In genomic region chr11:61378713-61379313, GRCh38 we compare ENCODE assay signal across 11 cellular contexts. TPM values are rescaled to one million over a fixed set of nuclear protein-coding genes. Genes with fewer than 3 reads are reported as not detected.
DNase-seq lines count a peak whose midpoint lies in the region; ATAC-seq, FAIRE-seq and TF ChIP-seq lines count a peak whose summit lies in the region.
"Had no signal": no experiment of that assay in that cellular context is flagged by ENCODE, and none has a peak within 500 bp of the region (broad histone marks: within the 10 kb centered on the region; RNA-seq: fewer than 3 reads in every experiment).

No MANE protein-coding gene starts in this region.

- POLR2A ChIA-PET in IMR-90 (lab: Charles Lee; ENCODE audit: unreplicated experiment) (interaction anchor here (0.6 kb wide), 1 partner anchor 10 kb away, joined by 3 read pairs; no protein-coding TSS in a partner anchor), MCF 10A (lab: Yijun Ruan, JAX) (interaction anchor here (0.5 to 15.7 kb wide), 11 partner anchors 13 to 978 kb away, joined by 3 to 429 read pairs (median 3); partner anchors contain the start of genes CPSF7, CYB561A3, DDB1 and SDHAF2)

- peaks cover 11% of the 10 kb centered on the region for H3K4me1 ChIP-seq in IMR-90 (ENCODE audit: control insufficient read depth, insufficient read depth, low read length)
- peaks cover 6 to 18% of the 10 kb centered on the region in 2 donors for H3K4me1 ChIP-seq in left lung
- no peaks in the 10 kb centered on the region for H3K4me1 ChIP-seq in urinary bladder (ENCODE audit: insufficient read depth)
- no peaks in the 10 kb centered on the region for H3K4me1 ChIP-seq in kidney (ENCODE audit: control insufficient read depth in 1 of 2, insufficient read depth in 1 of 2, low read depth in 1 of 2, low read length in 2 of 2)
- H3K4me1 ChIP-seq: colonic mucosa had no signal

- ATAC-seq in IMR-90 (ENCODE audit: low read depth) (peak; percentile 94), left lung (peak; percentile 84)

- peaks cover 0 to 4% of the 10 kb centered on the region in 2 experiments; a peak in 2 of 4 replicates for H3K79me1 ChIP-seq in IMR-90 (ENCODE audit: low read depth in 1 of 2, low read length in 2 of 2)

- peak overlapping the region; percentile 71; the same call in 1 of the 3 replicates for H2BK15ac ChIP-seq in IMR-90 (ENCODE audit: low read depth, low read length)

- H3K18ac ChIP-seq in IMR-90 (ENCODE audit: low read depth, low read length): peak overlapping the region; percentile 85

- no peak overlapping the region for H3K4me3 Mint-ChIP-seq in MCF 10A (ENCODE audit: unreplicated experiment)

- H2AFZ ChIP-seq in IMR-90 (replicated peaks; ENCODE audit: low read length, poor library complexity): no peak overlapping the region

- H4K5ac ChIP-seq in IMR-90 (ENCODE audit: low read depth, low read length): peak overlapping the region; percentile 52; the same call in 1 of the 2 replicates

- H2BK120ac ChIP-seq in IMR-90 (ENCODE audit: low read depth, low read length): peak overlapping the region; percentile 77

- H2AK9ac ChIP-seq in IMR-90 (replicated peaks; ENCODE audit: low read depth, low read length, poor library complexity): no peak overlapping the region

- no peaks in the 10 kb centered on the region for H3K27me3 Mint-ChIP-seq in MCF 10A (ENCODE audit: insufficient read depth, unreplicated experiment)

- peak overlapping the region; percentile 95 for H2BK5ac ChIP-seq in IMR-90 (ENCODE audit: low read depth, low read length, poor library complexity, severe bottlenecking)

- H3K4me2 ChIP-seq in IMR-90 (ENCODE audit: low read depth, low read length): peak overlapping the region; percentile 49

- no peak for TF ChIP-seq CTCF in IMR-90 (conservative IDR thresholded peaks at IDR 0.05; ENCODE audit: low read depth, low read length)
- TF ChIP-seq CTCF in MCF 10A (IDR thresholded peaks at IDR 0.05; ENCODE audit: unreplicated experiment): no peak
- no peak for TF ChIP-seq CTCF in left lung (IDR thresholded peaks at IDR 0.05)
- TF ChIP-seq CTCF in kidney (IDR thresholded peaks at IDR 0.05; ENCODE audit: borderline replicate concordance, extremely low read depth, insufficient read depth): no peak

- peak overlapping the region; percentile 84 for H2BK20ac ChIP-seq in IMR-90 (ENCODE audit: low read depth, low read length)

- TF ChIP-seq RAD21 in IMR-90 (IDR thresholded peaks at IDR 0.05; ENCODE audit: low read length): no peak

- peak overlapping the region; percentile 56; the same call in 1 of the 2 replicates for H3K14ac ChIP-seq in IMR-90 (replicated peaks; ENCODE audit: low read depth, low read length)

- no peaks in the 10 kb centered on the region; the same call in 1 of the 2 replicates for H4K20me1 ChIP-seq in IMR-90 (ENCODE audit: insufficient read depth, low read length)

- H3K36me3 Mint-ChIP-seq in MCF 10A (ENCODE audit: insufficient read depth, unreplicated experiment): peaks cover 6% of the 10 kb centered on the region

- WGBS in IMR-90 (ENCODE audit: extremely low coverage in 2 of 2, insufficient read length in 1 of 2), 2 experiments: 80% methylated on average over 1 of the region's 5 CpGs; no CpG with 5 or more reads in 1 of the 2 experiments
- WGBS in urinary bladder: 68% methylated on average over 5 of the region's 5 CpGs

- H3K9me3 Mint-ChIP-seq in MCF 10A (ENCODE audit: unreplicated experiment): no peaks in the 10 kb centered on the region

- intact Hi-C loops in IMR-90 (cut with micrococcal nuclease) (loop anchor here (1.0 kb wide), 1 partner anchor 10 kb away; no protein-coding TSS in a partner anchor), MCF 10A (cut with micrococcal nuclease) (loop anchor here (1.0 kb wide), 1 partner anchor 17 kb away; the partner anchor contains the start of gene TMEM138), left lung (cut with DNase I) (no loop called here), kidney (cut with DNase I) (no loop called here)

- H3K27ac ChIP-seq in IMR-90 (ENCODE audit: insufficient read depth, low read length) (peak overlapping the region; percentile 94), left lung (peak overlapping the region; percentile 44 to 51), urinary bladder (ENCODE audit: low read depth) (peak overlapping the region; percentile 84), kidney (ENCODE audit: low read depth in 2 of 2, low read length in 2 of 2) (no peak overlapping the region)
- H3K27ac ChIP-seq: colonic mucosa had no signal

- peak overlapping the region; percentile 75 for H4K91ac ChIP-seq in IMR-90 (ENCODE audit: insufficient read depth, low read depth, low read length)

- H3K4ac ChIP-seq in IMR-90 (ENCODE audit: low read depth, low read length): peak overlapping the region; percentile 78

- in situ Hi-C loops in IMR-90 (cut with MboI; ENCODE audit: low sequenced_read_pairs): no loop called here

- no peaks in the 10 kb centered on the region for H3K9me3 ChIP-seq in IMR-90 (ENCODE audit: control insufficient read depth, insufficient read depth, low read length)
- H3K9me3 ChIP-seq in left lung: no peaks in the 10 kb centered on the region
- H3K9me3 ChIP-seq in kidney (ENCODE audit: control insufficient read depth in 1 of 2, low read length in 2 of 2): no peaks in the 10 kb centered on the region
- H3K9me3 ChIP-seq: colonic mucosa had no signal

- H4K8ac ChIP-seq in IMR-90 (ENCODE audit: low read depth in 2 of 2, low read length in 2 of 2): peak overlapping the region; percentile 54 to 78; a peak in 3 of 4 replicates

- peaks cover 13% of the 10 kb centered on the region for H3K4me1 Mint-ChIP-seq in MCF 10A (ENCODE audit: insufficient read depth, unreplicated experiment)

- no peak for TF ChIP-seq POLR2A in IMR-90 (IDR thresholded peaks at IDR 0.05; ENCODE audit: low read depth, low read length)

- no peak for FAIRE-seq in kidney (lab: Jason Lieb, UNC)
- FAIRE-seq: GM18507 had no signal

- H3K4me3 ChIP-seq in IMR-90 (ENCODE audit: insufficient read depth, low read depth, low read length) (no peak overlapping the region), left lung (no peak overlapping the region), urinary bladder (ENCODE audit: low read depth, low read length) (no peak overlapping the region), kidney (ENCODE audit: low read length in 2 of 2) (no peak overlapping the region)
- H3K4me3 ChIP-seq: colonic mucosa had no signal

- CTCF ChIA-PET in IMR-90 (lab: Yijun Ruan, JAX) (interaction anchor here (1.0 kb wide), 3 partner anchors 30 to 44 kb away, joined by 3 to 7 read pairs (median 5); no protein-coding TSS in a partner anchor), MCF 10A (lab: Yijun Ruan, JAX) (interaction anchor here (11.2 kb wide), 1 partner anchor 41 kb away, joined by 439 read pairs; the partner anchor contains the start of genes DDB1 and TKFC)

- H3K9ac ChIP-seq in IMR-90 (ENCODE audit: low read depth, low read length): peak overlapping the region; percentile 24; the same call in 1 of the 2 replicates
- no peak overlapping the region for H3K9ac ChIP-seq in kidney (ENCODE audit: low read length in 2 of 2)

- H3K27me3 ChIP-seq in IMR-90 (ENCODE audit: control insufficient read depth, insufficient read depth, low read length) (no peaks in the 10 kb centered on the region), left lung (no peaks in the 10 kb centered on the region)
- H3K27me3 ChIP-seq: colonic mucosa had no signal

- no peaks in the 10 kb centered on the region; the same call in 1 of the 2 replicates for H3K36me3 ChIP-seq in IMR-90 (ENCODE audit: control insufficient read depth, insufficient read depth, low read length)
- peaks cover 0 to 10% of the 10 kb centered on the region in 2 donors for H3K36me3 ChIP-seq in left lung
- no peaks in the 10 kb centered on the region for H3K36me3 ChIP-seq in urinary bladder (ENCODE audit: insufficient read depth)
- H3K36me3 ChIP-seq in kidney (ENCODE audit: control insufficient read depth in 1 of 2, insufficient read depth in 2 of 2, low read length in 2 of 2): no peaks in the 10 kb centered on the region
- H3K36me3 ChIP-seq: colonic mucosa had no signal

- no TSS peak for BruUV-seq in IMR-90 (replicated peaks; lab: Mats Ljungman, UMichigan)
- no TSS peak for BruUV-seq in MCF 10A (replicated peaks; lab: Mats Ljungman, UMichigan)

- peak; percentile 97 for DNase-seq in IMR-90
- peak; percentile 94 for DNase-seq in MCF 10A (ENCODE audit: unreplicated experiment)
- no peak for DNase-seq in left lung
- DNase-seq in stimulated activated CD4-positive, alpha-beta T cell treated with anti-CD3 and anti-CD28 coated beads, Interleukin-4, amount 100 ng/mL, for 1 hour: no peak
- no peak for DNase-seq in NCI-H1417 (lab: John Stamatoyannopoulos, UW)
- no peak for DNase-seq in kidney
- DNase-seq: colonic mucosa; NCI-H510A; stimulated activated naive CD4-positive, alpha-beta T cell treated with Interleukin-2 at 50 U/mL for 16 hours had no signal

- H3K56ac ChIP-seq in IMR-90 (ENCODE audit: extremely low read depth, insufficient read depth, low read length): no peak overlapping the region

- H3K27ac Mint-ChIP-seq in MCF 10A (ENCODE audit: low read depth, unreplicated experiment): peak overlapping the region; percentile 86

- dilution Hi-C loops in IMR-90 (cut with HindIII; ENCODE audit: low sequenced_read_pairs, unreplicated experiment): no loop called here

- H3K23ac ChIP-seq in IMR-90 (ENCODE audit: low read depth, low read length): 0 out of 2 replicates have a peak overlapping the region, but pooled peaks have one; percentile 8

- H3K9me1 ChIP-seq in IMR-90 (ENCODE audit: insufficient read depth, low read length): peaks cover 3% of the 10 kb centered on the region; the same call in 1 of the 2 replicates

- H2AK5ac ChIP-seq in IMR-90 (ENCODE audit: low read depth, low read length): peak overlapping the region; percentile 44; the same call in 1 of the 2 replicates

RNA-seq across cellular contexts. Expression of gene TMEM216, which starts 13.6 kb away (rescaled TPM):
- total RNA-seq in IMR-90 (2012; rRNA removed): 10.0 TPM in 2 replicates
- polyA plus RNA-seq in IMR-90 (2012; rRNA removed): 16.5 and 17.2 TPM in 2 replicates
- 18.0 and 75.6 TPM in 2 replicates for polyA plus RNA-seq in IMR-90 (2012; cell fraction: cytosol; rRNA removed)
- polyA plus RNA-seq in IMR-90 (2012; cell fraction: nucleus; rRNA removed; ENCODE audit: low replicate concordance): 7.7 and 17.1 TPM in 2 replicates
- total RNA-seq in MCF 10A (2022): 3.2 and 4.0 TPM in 2 replicates
- total RNA-seq in left lung: 10 to 100 TPM; 10.3 to 10.4 TPM
- total RNA-seq in urinary bladder: 20.5 TPM
- 17.4 TPM for polyA plus RNA-seq in urinary bladder
- 11.1 TPM for total RNA-seq in kidney
- polyA plus RNA-seq in kidney (ENCODE audit: insufficient read depth, low read depth, low replicate concordance): 16.2 TPM

RNA-seq across cellular contexts. Expression of gene TMEM138, which starts 16.6 kb away (rescaled TPM):
- total RNA-seq in IMR-90 (2012; rRNA removed) (16.7 and 16.8 TPM in 2 replicates), MCF 10A (2022) (39.9 and 46.5 TPM in 2 replicates), left lung (10 to 100 TPM; 37.5 to 50.5 TPM), urinary bladder (25.5 TPM), kidney (42.3 TPM)
- polyA plus RNA-seq in IMR-90 (2012; rRNA removed) (53.2 and 55.9 TPM in 2 replicates), urinary bladder (34.3 TPM), kidney (ENCODE audit: insufficient read depth, low read depth, low replicate concordance) (62.3 TPM)
- polyA plus RNA-seq in IMR-90 (2012; cell fraction: cytosol; rRNA removed): 27.1 and 40.7 TPM in 2 replicates
- polyA plus RNA-seq in IMR-90 (2012; cell fraction: nucleus; rRNA removed; ENCODE audit: low replicate concordance): 49.7 and 117 TPM in 2 replicates

RNA-seq across cellular contexts. Expression of gene CYB561A3, which starts 17.1 kb away (rescaled TPM):
- total RNA-seq in IMR-90 (2012; rRNA removed) (13.6 and 15.3 TPM in 2 replicates), MCF 10A (2022) (28.4 and 28.8 TPM in 2 replicates), left lung (10 to 100 TPM; 49.1 to 56.9 TPM), urinary bladder (19.6 TPM), kidney (36.8 TPM)
- polyA plus RNA-seq in IMR-90 (2012; rRNA removed) (36.5 and 39.2 TPM in 2 replicates), urinary bladder (34.9 TPM), kidney (ENCODE audit: insufficient read depth, low read depth, low replicate concordance) (29.7 TPM)
- polyA plus RNA-seq in IMR-90 (2012; cell fraction: cytosol; rRNA removed): 54.8 and 95.7 TPM in 2 replicates
- polyA plus RNA-seq in IMR-90 (2012; cell fraction: nucleus; rRNA removed; ENCODE audit: low replicate concordance): 63.9 and 103 TPM in 2 replicates

RNA-seq across cellular contexts. Expression of gene TKFC, which starts 45.8 kb away (rescaled TPM):
- total RNA-seq in IMR-90 (2012; rRNA removed): 8.9 and 10.4 TPM in 2 replicates
- polyA plus RNA-seq in IMR-90 (2012; rRNA removed): 30.8 and 33.3 TPM in 2 replicates
- 21.8 and 34.0 TPM in 2 replicates for polyA plus RNA-seq in IMR-90 (2012; cell fraction: cytosol; rRNA removed)
- 87.0 and 146 TPM in 2 replicates for polyA plus RNA-seq in IMR-90 (2012; cell fraction: nucleus; rRNA removed; ENCODE audit: low replicate concordance)
- total RNA-seq in MCF 10A (2022): 79.7 and 93.7 TPM in 2 replicates
- 10 to 100 TPM; 48.1 to 48.5 TPM for total RNA-seq in left lung
- 8.3 TPM for total RNA-seq in urinary bladder
- 27.6 TPM for polyA plus RNA-seq in urinary bladder
- total RNA-seq in kidney: 64.6 TPM
- polyA plus RNA-seq in kidney (ENCODE audit: insufficient read depth, low read depth, low replicate concordance): 107 TPM

RNA-seq across cellular contexts. Expression of gene DDB1, which starts 45.9 kb away (rescaled TPM):
- total RNA-seq in IMR-90 (2012; rRNA removed) (372 and 412 TPM in 2 replicates), MCF 10A (2022) (172 and 188 TPM in 2 replicates), left lung (100 to 1,000 TPM; 140 to 163 TPM), urinary bladder (136 TPM), kidney (185 TPM)
- polyA plus RNA-seq in IMR-90 (2012; rRNA removed) (208 and 221 TPM in 2 replicates), urinary bladder (109 TPM), kidney (ENCODE audit: insufficient read depth, low read depth, low replicate concordance) (131 TPM)
- polyA plus RNA-seq in IMR-90 (2012; cell fraction: cytosol; rRNA removed): 162 and 168 TPM in 2 replicates
- polyA plus RNA-seq in IMR-90 (2012; cell fraction: nucleus; rRNA removed; ENCODE audit: low replicate concordance): 150 and 234 TPM in 2 replicates

Comparison
In these comparisons a context has a peak if more than half of its experiments do, and no peak if none do; other contexts are left out.
1. DNase-seq: peak in IMR-90 (single experiment) and MCF 10A (single experiment); none in left lung (0 of 2), stimulated activated CD4-positive, alpha-beta T cell treated with anti-CD3 and anti-CD28 coated beads, Interleukin-4, amount 100 ng/mL, for 1 hour (single experiment), NCI-H1417 (0 of 3) and kidney (single experiment).
2. H3K27ac ChIP-seq: peak in IMR-90 (single experiment), left lung (2 of 2) and urinary bladder (single experiment); none in kidney (0 of 2).
3. intact Hi-C loops: an anchor here in IMR-90 (1.0 kb wide) and MCF 10A (1.0 kb wide); none called in left lung and kidney.